Comparison of ENCODE assay signal across 12 cellular contexts in the genomic region with DNA sequence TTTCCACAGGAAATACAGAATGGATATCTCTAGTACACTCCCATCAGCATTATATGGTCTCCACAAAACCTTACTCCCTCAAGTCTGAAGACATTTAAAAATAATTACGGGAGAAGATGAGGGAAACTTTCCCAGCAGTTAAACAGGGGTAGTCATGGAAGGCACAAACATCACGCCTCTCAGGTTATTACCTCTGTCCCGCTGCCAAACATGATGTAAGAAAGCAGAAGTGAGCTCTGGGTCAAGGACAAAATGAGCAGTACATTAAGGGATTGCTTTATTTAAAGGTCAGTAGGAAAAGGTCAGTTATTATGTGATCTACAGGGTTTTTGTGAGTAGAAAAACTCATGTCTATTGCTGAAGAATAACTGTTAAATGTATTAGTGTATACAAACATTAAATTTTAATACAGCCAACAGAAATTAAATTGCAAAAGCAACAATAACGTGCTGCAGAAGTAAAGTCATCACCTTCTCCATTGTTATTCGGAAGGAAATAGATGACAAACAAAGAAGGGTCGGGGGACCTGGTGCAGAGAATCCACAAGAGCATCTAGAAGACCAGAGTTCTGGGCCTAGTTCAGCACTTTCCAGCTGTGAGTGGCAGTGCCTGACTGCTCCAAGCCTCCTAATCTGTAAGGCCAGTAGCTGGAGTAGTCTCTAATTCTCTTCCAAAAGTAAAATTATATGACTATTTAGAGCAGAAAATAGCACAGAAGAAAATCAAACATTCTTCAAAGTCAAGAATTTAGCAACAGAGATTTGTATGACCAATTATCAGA.
DNase-seq lines count a peak whose midpoint lies in the region; FAIRE-seq and TF ChIP-seq lines count a peak whose summit lies in the region.
"Had no signal": no experiment of that assay in that cellular context is flagged by ENCODE, and none has a peak within 500 bp of the region (broad histone marks: within the 10 kb centered on the region; RNA-seq: fewer than 3 reads in every experiment).

No MANE protein-coding gene starts in this region.

- H3K27me3 ChIP-seq in astrocyte (ENCODE audit: insufficient read depth, low read length) (no peaks in the 10 kb centered on the region), liver (ENCODE audit: control insufficient read depth in 4 of 4, insufficient read depth in 4 of 4, low read length in 3 of 4) (no peaks in the 10 kb centered on the region), small intestine (ENCODE audit: control insufficient read depth in 2 of 2, insufficient read depth in 2 of 2, low read length in 2 of 2) (no peaks in the 10 kb centered on the region)
- H3K27me3 ChIP-seq: BLaER1 treated with 17β-estradiol and CSF1 and Interleukin-3, amounts not matched to agents 10 nM and 100 nM had no signal

- H3K27me3 Mint-ChIP-seq in astrocyte (ENCODE audit: low read depth, unreplicated experiment) (no peaks in the 10 kb centered on the region), HFFc6 (ENCODE audit: insufficient read depth) (no peaks in the 10 kb centered on the region)
- H3K27me3 Mint-ChIP-seq: dendritic cell treated with granulocyte-macrophage colony-stimulating factor and Interleukin-4, amounts not matched to agents 40 ng/mL and 50 ng/mL, for 4 days had no signal

- H2AFZ ChIP-seq in astrocyte (ENCODE audit: low read depth, low read length) = no peak overlapping the region

- peak; percentile 13 for FAIRE-seq in astrocyte (lab: Jason Lieb, UNC)
- FAIRE-seq in small intestine (lab: Jason Lieb, UNC) = no peak

- H3K4me1 ChIP-seq in astrocyte (ENCODE audit: insufficient read depth, low read length) (peaks cover 6% of the 10 kb centered on the region), liver (ENCODE audit: control insufficient read depth in 4 of 4, insufficient read depth in 4 of 4, low read length in 3 of 4) (peaks cover 0 to 11% (median 6%) of the 10 kb centered on the region in 4 donors), small intestine (ENCODE audit: control insufficient read depth in 2 of 2, insufficient read depth in 1 of 2, low read depth in 1 of 2, low read length in 1 of 2) (peaks cover 2 to 3% of the 10 kb centered on the region in 2 donors)

- H3K79me2 ChIP-seq in astrocyte (ENCODE audit: insufficient read depth, low read length) = peaks cover 19% of the 10 kb centered on the region

- H3K4me3 Mint-ChIP-seq in astrocyte (ENCODE audit: unreplicated experiment) (no peak overlapping the region), HFFc6 (no peak overlapping the region)
- H3K4me3 Mint-ChIP-seq: dendritic cell treated with granulocyte-macrophage colony-stimulating factor and Interleukin-4, amounts not matched to agents 40 ng/mL and 50 ng/mL, for 4 days; mesothelial cell of epicardium had no signal

- DNase-seq in M059J (ENCODE audit: low read depth) = peak; percentile 8
- DNase-seq in astrocyte (ENCODE audit: low read depth) = no peak
- DNase-seq in small intestine = peak; percentile 76
- no peak for DNase-seq in activated gamma-delta T cell treated with Interleukin-2 at 50 U/mL for 16 hours
- DNase-seq in SK-N-DZ (ENCODE audit: low spot score) = no peak
- DNase-seq in HFFc6 = no peak
- DNase-seq: NCI-H1092; stimulated activated CD4-positive, alpha-beta T cell treated with anti-CD3 and anti-CD28 coated beads, Interleukin-1b, Interleukin-23, amount 100 ng/mL, for 48 hours had no signal

- peak; percentile 17 to 42 for TF ChIP-seq RAD21 in liver (IDR thresholded peaks at IDR 0.05)

- TF ChIP-seq CTCF in astrocyte (IDR thresholded peaks at IDR 0.05; ENCODE audit: insufficient read depth, low read depth, low read length) (no peak), liver (IDR thresholded peaks at IDR 0.05; ENCODE audit: low read depth, low read length, missing input control) (no peak), HFFc6 (IDR thresholded peaks at IDR 0.05) (no peak)

- 58% methylated on average over 6 of the region's 6 CpGs for WGBS in liver
- WGBS in small intestine, 3 donors = 36 to 72% (median 62%) methylated on average over 6 of the region's 6 CpGs

- no peak overlapping the region for H3K4me2 ChIP-seq in astrocyte (ENCODE audit: low read length)
- H3K4me2 ChIP-seq: BLaER1 treated with 17β-estradiol and CSF1 and Interleukin-3, amounts not matched to agents 10 nM and 100 nM had no signal

- no peak overlapping the region for H3K27ac ChIP-seq in astrocyte (ENCODE audit: low read depth, low read length)
- H3K27ac ChIP-seq in liver (ENCODE audit: low read depth in 1 of 2, low read length in 2 of 2) = no peak overlapping the region
- no peak overlapping the region for H3K27ac ChIP-seq in small intestine (ENCODE audit: low read depth in 1 of 2, low read length in 1 of 2)
- H3K27ac ChIP-seq: BLaER1 treated with 17β-estradiol and CSF1 and Interleukin-3, amounts not matched to agents 10 nM and 100 nM had no signal

- H3K36me3 Mint-ChIP-seq in astrocyte (ENCODE audit: low read depth, unreplicated experiment) (no peaks in the 10 kb centered on the region), HFFc6 (ENCODE audit: low read depth) (no peaks in the 10 kb centered on the region)
- H3K36me3 Mint-ChIP-seq: mesothelial cell of epicardium had no signal

- peaks cover 10% of the 10 kb centered on the region for H4K20me1 ChIP-seq in astrocyte (ENCODE audit: insufficient read depth, low read length)

- H3K27ac Mint-ChIP-seq in astrocyte (ENCODE audit: unreplicated experiment) (no peak overlapping the region), HFFc6 (no peak overlapping the region)
- H3K27ac Mint-ChIP-seq: dendritic cell treated with granulocyte-macrophage colony-stimulating factor and Interleukin-4, amounts not matched to agents 40 ng/mL and 50 ng/mL, for 4 days; mesothelial cell of epicardium had no signal

- H3K9ac ChIP-seq in astrocyte (ENCODE audit: low read length) = no peak overlapping the region
- no peak overlapping the region for H3K9ac ChIP-seq in liver (ENCODE audit: low read depth in 1 of 2, low read length in 2 of 2)
- H3K9ac ChIP-seq: BLaER1 treated with 17β-estradiol and CSF1 and Interleukin-3, amounts not matched to agents 10 nM and 100 nM had no signal

- H3K4me3 ChIP-seq in astrocyte (ENCODE audit: insufficient read depth, low read depth, low read length) (no peak overlapping the region), liver (ENCODE audit: low read depth in 1 of 3, low read length in 3 of 3) (no peak overlapping the region), small intestine (ENCODE audit: low read depth in 1 of 2, low read length in 2 of 2) (no peak overlapping the region)
- H3K4me3 ChIP-seq: BLaER1 treated with 17β-estradiol and CSF1 and Interleukin-3, amounts not matched to agents 10 nM and 100 nM had no signal

- H3K9me3 Mint-ChIP-seq in astrocyte (ENCODE audit: unreplicated experiment) = no peaks in the 10 kb centered on the region
- H3K9me3 Mint-ChIP-seq in HFFc6 = no peaks in the 10 kb centered on the region
- H3K9me3 Mint-ChIP-seq: dendritic cell treated with granulocyte-macrophage colony-stimulating factor and Interleukin-4, amounts not matched to agents 40 ng/mL and 50 ng/mL, for 4 days; mesothelial cell of epicardium had no signal

- H3K4me1 Mint-ChIP-seq in astrocyte (ENCODE audit: low read depth, unreplicated experiment) (peaks cover 38% of the 10 kb centered on the region), HFFc6 (ENCODE audit: low read depth) (peaks cover 57% of the 10 kb centered on the region)

- H3K9me3 ChIP-seq in astrocyte (ENCODE audit: insufficient read depth, low read depth, low read length) (no peaks in the 10 kb centered on the region), liver (ENCODE audit: control insufficient read depth in 4 of 4, low read length in 3 of 4) (no peaks in the 10 kb centered on the region), small intestine (ENCODE audit: control insufficient read depth, low read depth) (no peaks in the 10 kb centered on the region)
- H3K9me3 ChIP-seq: BLaER1 treated with 17β-estradiol and CSF1 and Interleukin-3, amounts not matched to agents 10 nM and 100 nM had no signal

- H3K36me3 ChIP-seq in astrocyte (ENCODE audit: insufficient read depth, low read length) (no peaks in the 10 kb centered on the region), liver (ENCODE audit: control insufficient read depth in 4 of 4, insufficient read depth in 3 of 4, low read depth in 1 of 4, low read length in 3 of 4) (no peaks in the 10 kb centered on the region), small intestine (ENCODE audit: control insufficient read depth in 2 of 2, insufficient read depth in 2 of 2, low read length in 2 of 2) (no peaks in the 10 kb centered on the region)

TF ChIP-seq in liver, 16 proteins besides CTCF, POLR2A, EP300 and RAD21 (continues in another document):
- peak; percentile 61 to 75 for TF ChIP-seq HNF4A (conservative IDR thresholded peaks at IDR 0.05)
- TF ChIP-seq, protein P1, sequence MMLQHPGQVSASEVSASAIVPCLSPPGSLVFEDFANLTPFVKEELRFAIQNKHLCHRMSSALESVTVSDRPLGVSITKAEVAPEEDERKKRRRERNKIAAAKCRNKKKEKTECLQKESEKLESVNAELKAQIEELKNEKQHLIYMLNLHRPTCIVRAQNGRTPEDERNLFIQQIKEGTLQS (IDR thresholded peaks at IDR 0.05) = peak; percentile 67
- TF ChIP-seq, protein P2, sequence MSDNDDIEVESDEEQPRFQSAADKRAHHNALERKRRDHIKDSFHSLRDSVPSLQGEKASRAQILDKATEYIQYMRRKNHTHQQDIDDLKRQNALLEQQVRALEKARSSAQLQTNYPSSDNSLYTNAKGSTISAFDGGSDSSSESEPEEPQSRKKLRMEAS (IDR thresholded peaks at IDR 0.05) = peak; percentile 13
- TF ChIP-seq, protein P3, sequence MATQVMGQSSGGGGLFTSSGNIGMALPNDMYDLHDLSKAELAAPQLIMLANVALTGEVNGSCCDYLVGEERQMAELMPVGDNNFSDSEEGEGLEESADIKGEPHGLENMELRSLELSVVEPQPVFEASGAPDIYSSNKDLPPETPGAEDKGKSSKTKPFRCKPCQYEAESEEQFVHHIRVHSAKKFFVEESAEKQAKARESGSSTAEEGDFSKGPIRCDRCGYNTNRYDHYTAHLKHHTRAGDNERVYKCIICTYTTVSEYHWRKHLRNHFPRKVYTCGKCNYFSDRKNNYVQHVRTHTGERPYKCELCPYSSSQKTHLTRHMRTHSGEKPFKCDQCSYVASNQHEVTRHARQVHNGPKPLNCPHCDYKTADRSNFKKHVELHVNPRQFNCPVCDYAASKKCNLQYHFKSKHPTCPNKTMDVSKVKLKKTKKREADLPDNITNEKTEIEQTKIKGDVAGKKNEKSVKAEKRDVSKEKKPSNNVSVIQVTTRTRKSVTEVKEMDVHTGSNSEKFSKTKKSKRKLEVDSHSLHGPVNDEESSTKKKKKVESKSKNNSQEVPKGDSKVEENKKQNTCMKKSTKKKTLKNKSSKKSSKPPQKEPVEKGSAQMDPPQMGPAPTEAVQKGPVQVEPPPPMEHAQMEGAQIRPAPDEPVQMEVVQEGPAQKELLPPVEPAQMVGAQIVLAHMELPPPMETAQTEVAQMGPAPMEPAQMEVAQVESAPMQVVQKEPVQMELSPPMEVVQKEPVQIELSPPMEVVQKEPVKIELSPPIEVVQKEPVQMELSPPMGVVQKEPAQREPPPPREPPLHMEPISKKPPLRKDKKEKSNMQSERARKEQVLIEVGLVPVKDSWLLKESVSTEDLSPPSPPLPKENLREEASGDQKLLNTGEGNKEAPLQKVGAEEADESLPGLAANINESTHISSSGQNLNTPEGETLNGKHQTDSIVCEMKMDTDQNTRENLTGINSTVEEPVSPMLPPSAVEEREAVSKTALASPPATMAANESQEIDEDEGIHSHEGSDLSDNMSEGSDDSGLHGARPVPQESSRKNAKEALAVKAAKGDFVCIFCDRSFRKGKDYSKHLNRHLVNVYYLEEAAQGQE (IDR thresholded peaks at IDR 0.05) = no peak

Comparison
In these comparisons a context has a peak if more than half of its experiments do, and no peak if none do; other contexts are left out.
1. DNase-seq: peak in M059J (single experiment) and small intestine (single experiment); none in astrocyte (single experiment), activated gamma-delta T cell treated with Interleukin-2 at 50 U/mL for 16 hours (single experiment), SK-N-DZ (single experiment) and HFFc6 (single experiment).